ENCODE assay signal across 3 cellular contexts in genomic region chr1:63054184-63054583, GRCh38.
TF ChIP-seq lines count a peak whose summit lies in the region.

No MANE protein-coding gene starts in this region.

TF ChIP-seq in HepG2, 621 proteins besides CTCF, POLR2A, EP300 and RAD21:
- TF ChIP-seq EHMT2 (IDR thresholded peaks at IDR 0.05; ENCODE audit: borderline replicate concordance, low read depth, low read length) (no peak), MAFF (IDR thresholded peaks at IDR 0.05; ENCODE audit: low read depth, low read length) (peak; percentile 51; the same call in 1 of the 2 replicates), MAFK (conservative IDR thresholded peaks at IDR 0.05 in 1 of 2, IDR thresholded peaks at IDR 0.05 in 1 of 2; ENCODE audit: low read length in 2 of 2) (peak; percentile 34 to 71; a peak in 3 of 4 replicates), HOMEZ (CRISPR knock-in tag; IDR thresholded peaks at IDR 0.05; ENCODE audit: low read depth) (no peak), HNRNPLL (IDR thresholded peaks at IDR 0.05; ENCODE audit: low read depth, low read length, poor library complexity, severe bottlenecking) (no peak), E2F1 (CRISPR knock-in tag; IDR thresholded peaks at IDR 0.05) (no peak)

TF ChIP-seq in IMR-90, 13 proteins besides CTCF, POLR2A, EP300 and RAD21:
- TF ChIP-seq MAFK (IDR thresholded peaks at IDR 0.05; ENCODE audit: low read depth, low read length), result peak; percentile 30; the same call in 1 of the 2 replicates
- TF ChIP-seq MXI1 (IDR thresholded peaks at IDR 0.05; ENCODE audit: borderline replicate concordance, low read depth, low read length), result no peak

TF ChIP-seq in H1, 55 proteins besides CTCF, POLR2A, EP300 and RAD21:
- no peak for TF ChIP-seq NRF1 (IDR thresholded peaks at IDR 0.05; ENCODE audit: low read depth, low read length)
- peak; percentile 40; the same call in 1 of the 2 replicates for TF ChIP-seq MAFK (IDR thresholded peaks at IDR 0.05; ENCODE audit: low read depth, low read length)
- TF ChIP-seq E2F6 (IDR thresholded peaks at IDR 0.05), result no peak
- no peak for TF ChIP-seq USF2 (IDR thresholded peaks at IDR 0.05; ENCODE audit: low read length)
- TF ChIP-seq CHD7 (IDR thresholded peaks at IDR 0.05; ENCODE audit: insufficient replicate concordance, low read length), result no peak
